Comparison of ENCODE assay signal across 1 cellular context in genomic region chr4:13530823-13531608, GRCh38.
TF ChIP-seq lines count a peak whose summit lies in the region.

No MANE protein-coding gene starts in this region.

TF ChIP-seq in H1, 55 proteins besides CTCF, POLR2A, EP300 and RAD21:
- no peak; a peak in 1 of 4 replicates for TF ChIP-seq HDAC2 (IDR thresholded peaks at IDR 0.05; ENCODE audit: borderline replicate concordance in 1 of 2, low read depth in 2 of 2, low read length in 2 of 2)
- TF ChIP-seq, protein P1, sequence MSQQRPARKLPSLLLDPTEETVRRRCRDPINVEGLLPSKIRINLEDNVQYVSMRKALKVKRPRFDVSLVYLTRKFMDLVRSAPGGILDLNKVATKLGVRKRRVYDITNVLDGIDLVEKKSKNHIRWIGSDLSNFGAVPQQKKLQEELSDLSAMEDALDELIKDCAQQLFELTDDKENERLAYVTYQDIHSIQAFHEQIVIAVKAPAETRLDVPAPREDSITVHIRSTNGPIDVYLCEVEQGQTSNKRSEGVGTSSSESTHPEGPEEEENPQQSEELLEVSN (IDR thresholded peaks at IDR 0.05), result peak; percentile 71
- TF ChIP-seq BRCA1 (IDR thresholded peaks at IDR 0.05; ENCODE audit: low read depth, low read length), result no peak
- TF ChIP-seq RFX5 (IDR thresholded peaks at IDR 0.05; ENCODE audit: borderline replicate concordance, low read depth, low read length), result no peak
- TF ChIP-seq POLR2AphosphoS5 (IDR thresholded peaks at IDR 0.05; ENCODE audit: low read depth, low read length), result no peak
- no peak for TF ChIP-seq BCL11A (IDR thresholded peaks at IDR 0.05; ENCODE audit: low read depth in 2 of 2, low read length in 2 of 2)
- no peak for TF ChIP-seq SP1 (IDR thresholded peaks at IDR 0.05; ENCODE audit: low read depth, low read length)
- TF ChIP-seq CEBPB (IDR thresholded peaks at IDR 0.05; ENCODE audit: low read depth, low read length), result no peak
- no peak for TF ChIP-seq POU5F1 (IDR thresholded peaks at IDR 0.05; ENCODE audit: low read depth, low read length)
- TF ChIP-seq GTF2F1 (IDR thresholded peaks at IDR 0.05; ENCODE audit: borderline replicate concordance, low read depth, low read length), result no peak
- TF ChIP-seq FOSL1 (IDR thresholded peaks at IDR 0.05; ENCODE audit: insufficient read depth, low read depth, low read length), result no peak
- no peak for TF ChIP-seq NRF1 (IDR thresholded peaks at IDR 0.05; ENCODE audit: low read depth, low read length)
- peak; percentile 49 for TF ChIP-seq ASH2L (IDR thresholded peaks at IDR 0.05; ENCODE audit: low read length)
- TF ChIP-seq CBX8 (IDR thresholded peaks at IDR 0.05; ENCODE audit: borderline replicate concordance, low read depth, low read length), result no peak
- TF ChIP-seq ATF3 (IDR thresholded peaks at IDR 0.05; ENCODE audit: insufficient read depth, low read depth, low read length), result no peak
- TF ChIP-seq GABPA (IDR thresholded peaks at IDR 0.05; ENCODE audit: borderline replicate concordance, insufficient read depth, low read length), result no peak
- no peak for TF ChIP-seq RXRA (IDR thresholded peaks at IDR 0.05; ENCODE audit: insufficient read depth, low read depth, low read length)
- TF ChIP-seq SUZ12 (IDR thresholded peaks at IDR 0.05; ENCODE audit: low read length), result peak; percentile 80; the same call in 1 of the 2 replicates
- no peak for TF ChIP-seq SIX5 (IDR thresholded peaks at IDR 0.05; ENCODE audit: low read depth, low read length)
- no peak for TF ChIP-seq CHD2 (IDR thresholded peaks at IDR 0.05; ENCODE audit: low read length)
- TF ChIP-seq CTBP2 (IDR thresholded peaks at IDR 0.05; ENCODE audit: borderline replicate concordance, insufficient read depth, insufficient read length, low read length), result peak; percentile 72
- TF ChIP-seq MAFK (IDR thresholded peaks at IDR 0.05; ENCODE audit: low read depth, low read length), result no peak
- 0 out of 2 replicates have a peak, but pooled peaks have one; percentile 28 for TF ChIP-seq TBP (IDR thresholded peaks at IDR 0.05; ENCODE audit: low read depth, low read length)
- TF ChIP-seq RNF2 (IDR thresholded peaks at IDR 0.05; ENCODE audit: borderline replicate concordance, low read depth, low read length, missing control alignments, poor library complexity, severe bottlenecking), result peak; percentile 86
- no peak for TF ChIP-seq KDM1A (IDR thresholded peaks at IDR 0.05; ENCODE audit: borderline replicate concordance, low read length)
- TF ChIP-seq SRF (IDR thresholded peaks at IDR 0.05; ENCODE audit: low read depth, low read length), result no peak
- no peak for TF ChIP-seq KDM4A (IDR thresholded peaks at IDR 0.05; ENCODE audit: low read depth, low read length, severe bottlenecking)
- TF ChIP-seq JUND (IDR thresholded peaks at IDR 0.05; ENCODE audit: low read length), result no peak
- no peak for TF ChIP-seq TEAD4 (IDR thresholded peaks at IDR 0.05; ENCODE audit: low read depth, low read length)
- TF ChIP-seq CHD1 (IDR thresholded peaks at IDR 0.05; ENCODE audit: low read depth, low read length), result no peak
- TF ChIP-seq EZH2 (IDR thresholded peaks at IDR 0.05; ENCODE audit: low read depth, low read length, severe bottlenecking), result peak; percentile 82
- TF ChIP-seq ATF2 (IDR thresholded peaks at IDR 0.05; ENCODE audit: low read length), result no peak
- no peak for TF ChIP-seq TAF1 (IDR thresholded peaks at IDR 0.05; ENCODE audit: low read depth, low read length)
- no peak for TF ChIP-seq EGR1 (IDR thresholded peaks at IDR 0.05; ENCODE audit: borderline replicate concordance, low read depth, low read length)
- no peak for TF ChIP-seq KDM5A (IDR thresholded peaks at IDR 0.05; ENCODE audit: low read length)
- no peak for TF ChIP-seq RBBP5 (IDR thresholded peaks at IDR 0.05; ENCODE audit: borderline replicate concordance, low read depth, low read length)
- TF ChIP-seq PHF8 (conservative IDR thresholded peaks at IDR 0.05; ENCODE audit: low read depth, low read length), result no peak
- no peak for TF ChIP-seq SIN3A (conservative IDR thresholded peaks at IDR 0.05 in 1 of 2, IDR thresholded peaks at IDR 0.05 in 1 of 2; ENCODE audit: low read depth in 1 of 2, low read length in 2 of 2)
- no peak for TF ChIP-seq JUN (IDR thresholded peaks at IDR 0.05; ENCODE audit: low read depth, low read length)
- TF ChIP-seq SIRT6 (IDR thresholded peaks at IDR 0.05; ENCODE audit: low read length), result no peak
- TF ChIP-seq, protein P2, sequence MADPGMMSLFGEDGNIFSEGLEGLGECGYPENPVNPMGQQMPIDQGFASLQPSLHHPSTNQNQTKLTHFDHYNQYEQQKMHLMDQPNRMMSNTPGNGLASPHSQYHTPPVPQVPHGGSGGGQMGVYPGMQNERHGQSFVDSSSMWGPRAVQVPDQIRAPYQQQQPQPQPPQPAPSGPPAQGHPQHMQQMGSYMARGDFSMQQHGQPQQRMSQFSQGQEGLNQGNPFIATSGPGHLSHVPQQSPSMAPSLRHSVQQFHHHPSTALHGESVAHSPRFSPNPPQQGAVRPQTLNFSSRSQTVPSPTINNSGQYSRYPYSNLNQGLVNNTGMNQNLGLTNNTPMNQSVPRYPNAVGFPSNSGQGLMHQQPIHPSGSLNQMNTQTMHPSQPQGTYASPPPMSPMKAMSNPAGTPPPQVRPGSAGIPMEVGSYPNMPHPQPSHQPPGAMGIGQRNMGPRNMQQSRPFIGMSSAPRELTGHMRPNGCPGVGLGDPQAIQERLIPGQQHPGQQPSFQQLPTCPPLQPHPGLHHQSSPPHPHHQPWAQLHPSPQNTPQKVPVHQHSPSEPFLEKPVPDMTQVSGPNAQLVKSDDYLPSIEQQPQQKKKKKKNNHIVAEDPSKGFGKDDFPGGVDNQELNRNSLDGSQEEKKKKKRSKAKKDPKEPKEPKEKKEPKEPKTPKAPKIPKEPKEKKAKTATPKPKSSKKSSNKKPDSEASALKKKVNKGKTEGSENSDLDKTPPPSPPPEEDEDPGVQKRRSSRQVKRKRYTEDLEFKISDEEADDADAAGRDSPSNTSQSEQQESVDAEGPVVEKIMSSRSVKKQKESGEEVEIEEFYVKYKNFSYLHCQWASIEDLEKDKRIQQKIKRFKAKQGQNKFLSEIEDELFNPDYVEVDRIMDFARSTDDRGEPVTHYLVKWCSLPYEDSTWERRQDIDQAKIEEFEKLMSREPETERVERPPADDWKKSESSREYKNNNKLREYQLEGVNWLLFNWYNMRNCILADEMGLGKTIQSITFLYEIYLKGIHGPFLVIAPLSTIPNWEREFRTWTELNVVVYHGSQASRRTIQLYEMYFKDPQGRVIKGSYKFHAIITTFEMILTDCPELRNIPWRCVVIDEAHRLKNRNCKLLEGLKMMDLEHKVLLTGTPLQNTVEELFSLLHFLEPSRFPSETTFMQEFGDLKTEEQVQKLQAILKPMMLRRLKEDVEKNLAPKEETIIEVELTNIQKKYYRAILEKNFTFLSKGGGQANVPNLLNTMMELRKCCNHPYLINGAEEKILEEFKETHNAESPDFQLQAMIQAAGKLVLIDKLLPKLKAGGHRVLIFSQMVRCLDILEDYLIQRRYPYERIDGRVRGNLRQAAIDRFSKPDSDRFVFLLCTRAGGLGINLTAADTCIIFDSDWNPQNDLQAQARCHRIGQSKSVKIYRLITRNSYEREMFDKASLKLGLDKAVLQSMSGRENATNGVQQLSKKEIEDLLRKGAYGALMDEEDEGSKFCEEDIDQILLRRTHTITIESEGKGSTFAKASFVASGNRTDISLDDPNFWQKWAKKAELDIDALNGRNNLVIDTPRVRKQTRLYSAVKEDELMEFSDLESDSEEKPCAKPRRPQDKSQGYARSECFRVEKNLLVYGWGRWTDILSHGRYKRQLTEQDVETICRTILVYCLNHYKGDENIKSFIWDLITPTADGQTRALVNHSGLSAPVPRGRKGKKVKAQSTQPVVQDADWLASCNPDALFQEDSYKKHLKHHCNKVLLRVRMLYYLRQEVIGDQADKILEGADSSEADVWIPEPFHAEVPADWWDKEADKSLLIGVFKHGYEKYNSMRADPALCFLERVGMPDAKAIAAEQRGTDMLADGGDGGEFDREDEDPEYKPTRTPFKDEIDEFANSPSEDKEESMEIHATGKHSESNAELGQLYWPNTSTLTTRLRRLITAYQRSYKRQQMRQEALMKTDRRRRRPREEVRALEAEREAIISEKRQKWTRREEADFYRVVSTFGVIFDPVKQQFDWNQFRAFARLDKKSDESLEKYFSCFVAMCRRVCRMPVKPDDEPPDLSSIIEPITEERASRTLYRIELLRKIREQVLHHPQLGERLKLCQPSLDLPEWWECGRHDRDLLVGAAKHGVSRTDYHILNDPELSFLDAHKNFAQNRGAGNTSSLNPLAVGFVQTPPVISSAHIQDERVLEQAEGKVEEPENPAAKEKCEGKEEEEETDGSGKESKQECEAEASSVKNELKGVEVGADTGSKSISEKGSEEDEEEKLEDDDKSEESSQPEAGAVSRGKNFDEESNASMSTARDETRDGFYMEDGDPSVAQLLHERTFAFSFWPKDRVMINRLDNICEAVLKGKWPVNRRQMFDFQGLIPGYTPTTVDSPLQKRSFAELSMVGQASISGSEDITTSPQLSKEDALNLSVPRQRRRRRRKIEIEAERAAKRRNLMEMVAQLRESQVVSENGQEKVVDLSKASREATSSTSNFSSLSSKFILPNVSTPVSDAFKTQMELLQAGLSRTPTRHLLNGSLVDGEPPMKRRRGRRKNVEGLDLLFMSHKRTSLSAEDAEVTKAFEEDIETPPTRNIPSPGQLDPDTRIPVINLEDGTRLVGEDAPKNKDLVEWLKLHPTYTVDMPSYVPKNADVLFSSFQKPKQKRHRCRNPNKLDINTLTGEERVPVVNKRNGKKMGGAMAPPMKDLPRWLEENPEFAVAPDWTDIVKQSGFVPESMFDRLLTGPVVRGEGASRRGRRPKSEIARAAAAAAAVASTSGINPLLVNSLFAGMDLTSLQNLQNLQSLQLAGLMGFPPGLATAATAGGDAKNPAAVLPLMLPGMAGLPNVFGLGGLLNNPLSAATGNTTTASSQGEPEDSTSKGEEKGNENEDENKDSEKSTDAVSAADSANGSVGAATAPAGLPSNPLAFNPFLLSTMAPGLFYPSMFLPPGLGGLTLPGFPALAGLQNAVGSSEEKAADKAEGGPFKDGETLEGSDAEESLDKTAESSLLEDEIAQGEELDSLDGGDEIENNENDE (IDR thresholded peaks at IDR 0.05; ENCODE audit: insufficient replicate concordance, low read length), result no peak
- no peak for TF ChIP-seq SAP30 (IDR thresholded peaks at IDR 0.05; ENCODE audit: insufficient read depth, insufficient replicate concordance, low read length)
- TF ChIP-seq CBX5 (IDR thresholded peaks at IDR 0.05; ENCODE audit: low read depth, low read length), result no peak
- TF ChIP-seq HDAC6 (IDR thresholded peaks at IDR 0.05; ENCODE audit: low read depth, low read length), result no peak
- TF ChIP-seq TAF7 (optimal IDR thresholded peaks at IDR 0.05; ENCODE audit: borderline replicate concordance, low read depth, low read length), result no peak
- TF ChIP-seq USF2 (IDR thresholded peaks at IDR 0.05; ENCODE audit: low read length), result no peak
- TF ChIP-seq YY1 (IDR thresholded peaks at IDR 0.05; ENCODE audit: low read depth, low read length), result no peak
- no peak for TF ChIP-seq SP4 (IDR thresholded peaks at IDR 0.05; ENCODE audit: low read length)
- no peak for TF ChIP-seq BACH1 (IDR thresholded peaks at IDR 0.05; ENCODE audit: low read length)
- no peak for TF ChIP-seq CREB1 (IDR thresholded peaks at IDR 0.05)
- TF ChIP-seq MAX (IDR thresholded peaks at IDR 0.05), result peak; percentile 63
- TF ChIP-seq SP2 (IDR thresholded peaks at IDR 0.05; ENCODE audit: low read length), result no peak
- peak; percentile 37 for TF ChIP-seq NANOG (IDR thresholded peaks at IDR 0.05; ENCODE audit: insufficient read depth, low read depth, low read length, poor library complexity, severe bottlenecking)
- TF ChIP-seq TCF12 (IDR thresholded peaks at IDR 0.05; ENCODE audit: low read depth, low read length), result peak; percentile 57; the same call in 1 of the 2 replicates
- TF ChIP-seq ZNF274 (IDR thresholded peaks at IDR 0.05; ENCODE audit: borderline replicate concordance, extremely low read depth, low read length), result no peak
